11 cellular contexts compared by ENCODE assay signal in the genomic region with DNA sequence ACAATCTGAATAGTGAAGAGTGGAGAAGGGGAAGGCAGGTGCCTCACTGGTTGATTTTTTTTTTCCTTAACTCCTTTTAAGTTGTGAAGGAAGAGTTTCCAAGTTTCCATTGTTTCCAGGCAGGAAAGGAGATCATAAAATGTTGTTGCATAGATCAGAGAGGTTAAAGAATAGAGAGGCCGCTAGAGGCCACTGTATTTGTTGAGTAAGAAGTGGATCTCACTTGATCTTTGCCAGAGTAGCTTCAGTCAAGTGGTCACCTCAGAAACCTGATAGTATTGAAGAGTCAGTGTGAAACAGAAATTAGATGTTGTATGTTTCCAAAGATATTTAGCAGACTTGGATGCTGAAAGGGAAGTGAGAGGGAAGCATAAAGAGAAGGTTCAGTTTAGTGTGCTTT. TPM values are rescaled to one million over a fixed set of nuclear protein-coding genes. Genes with fewer than 3 reads are reported as not detected.
DNase-seq lines count a peak whose midpoint lies in the region; ATAC-seq and TF ChIP-seq lines count a peak whose summit lies in the region.
"Had no signal": no experiment of that assay in that cellular context is flagged by ENCODE, and none has a peak within 500 bp of the region (broad histone marks: within the 10 kb centered on the region; RNA-seq: fewer than 3 reads in every experiment).

No MANE protein-coding gene starts in this region.

- no peak overlapping the region for H3K9ac ChIP-seq in OCI-LY3 (ENCODE audit: low read length)

- intact Hi-C loops in testis (cut with DNase I; ENCODE audit: low total_unique reads), result no loop called here

- DNase-seq in NCI-H82 (lab: John Stamatoyannopoulos, UW) (peak; percentile 46), NCI-H82 treated with DMSO at 0.1 percent for 48 hours (lab: John Stamatoyannopoulos, UW; ENCODE audit: unreplicated experiment) (no peak), glomerular visceral epithelial cell (ENCODE audit: extremely low spot score) (peak; percentile 6), testis (peak; percentile 23)
- DNase-seq in NK-92 treated with Interleukin-12 subunit alpha and Interleukin-12 subunit beta, amount 100 ng/mL, for 24 hours (lab: John Stamatoyannopoulos, UW), result no peak
- DNase-seq in activated CD8-positive, alpha-beta memory T cell treated with anti-CD3 and anti-CD28 coated beads for 24 hours, result no peak
- DNase-seq: aorta, GDM1 had no signal

- no peaks in the 10 kb centered on the region for H3K79me2 ChIP-seq in OCI-LY3 (ENCODE audit: low read length)

- no peaks in the 10 kb centered on the region for H3K9me3 ChIP-seq in OCI-LY3 (ENCODE audit: insufficient read depth, low read length)
- no peaks in the 10 kb centered on the region for H3K9me3 ChIP-seq in testis

- H3K4me2 ChIP-seq in OCI-LY3 (ENCODE audit: low read length), result no peak overlapping the region

- H3K27ac ChIP-seq in OCI-LY3 (ENCODE audit: low read length) (no peak overlapping the region), testis (no peak overlapping the region)

- H3K27me3 ChIP-seq in OCI-LY3 (ENCODE audit: low read depth, low read length) (no peaks in the 10 kb centered on the region), testis (no peaks in the 10 kb centered on the region)

- no peaks in the 10 kb centered on the region for H4K20me1 ChIP-seq in OCI-LY3 (ENCODE audit: insufficient read depth, low read length)

- H3K36me3 ChIP-seq in OCI-LY3 (replicated peaks; ENCODE audit: low read depth, low read length), result no peaks in the 10 kb centered on the region
- no peaks in the 10 kb centered on the region for H3K36me3 ChIP-seq in testis (ENCODE audit: low read depth, missing control alignments)

- WGBS in testis, 2 donors, result 31 to 50% methylated on average over 1 of the region's 1 CpG

- TF ChIP-seq POLR2A in testis (IDR thresholded peaks at IDR 0.05), result no peak

- no peak overlapping the region for H2AFZ ChIP-seq in OCI-LY3 (ENCODE audit: low read depth, low read length)

- peak; percentile 21; the same call in 1 of the 2 replicates for TF ChIP-seq CTCF in OCI-LY3 (IDR thresholded peaks at IDR 0.05; ENCODE audit: low read depth, low read length)
- no peak for TF ChIP-seq CTCF in testis (IDR thresholded peaks at IDR 0.05)

- no peak for ATAC-seq in HG02973 (IDR thresholded peaks at IDR 0.05; ENCODE audit: unreplicated experiment)
- ATAC-seq: K562 had no signal

- H3K4me3 ChIP-seq in OCI-LY3 (ENCODE audit: low read length) (no peak overlapping the region), testis (no peak overlapping the region)
- H3K4me3 ChIP-seq: K562 had no signal

- H3K4me1 ChIP-seq in OCI-LY3 (ENCODE audit: low read length) (no peaks in the 10 kb centered on the region), testis (no peaks in the 10 kb centered on the region)

RNA-seq across cellular contexts. Expression of gene CTNNA2, which starts 17.6 kb away (rescaled TPM):
- 10 to 100 TPM; 36.8 to 43.4 TPM for total RNA-seq in testis
- polyA plus RNA-seq in testis (ENCODE audit: insufficient read depth, low read depth, low replicate concordance), result 44.5 TPM

Comparison
In these comparisons a context has a peak if more than half of its experiments do, and no peak if none do; other contexts are left out.
1. DNase-seq: peak in NCI-H82 (single experiment), glomerular visceral epithelial cell (single experiment) and testis (single experiment); none in NCI-H82 treated with DMSO at 0.1 percent for 48 hours (single experiment), NK-92 treated with Interleukin-12 subunit alpha and Interleukin-12 subunit beta, amount 100 ng/mL, for 24 hours (single experiment) and activated CD8-positive, alpha-beta memory T cell treated with anti-CD3 and anti-CD28 coated beads for 24 hours (single experiment).